ENCODE assay signal across 8 cellular contexts in the genomic region with DNA sequence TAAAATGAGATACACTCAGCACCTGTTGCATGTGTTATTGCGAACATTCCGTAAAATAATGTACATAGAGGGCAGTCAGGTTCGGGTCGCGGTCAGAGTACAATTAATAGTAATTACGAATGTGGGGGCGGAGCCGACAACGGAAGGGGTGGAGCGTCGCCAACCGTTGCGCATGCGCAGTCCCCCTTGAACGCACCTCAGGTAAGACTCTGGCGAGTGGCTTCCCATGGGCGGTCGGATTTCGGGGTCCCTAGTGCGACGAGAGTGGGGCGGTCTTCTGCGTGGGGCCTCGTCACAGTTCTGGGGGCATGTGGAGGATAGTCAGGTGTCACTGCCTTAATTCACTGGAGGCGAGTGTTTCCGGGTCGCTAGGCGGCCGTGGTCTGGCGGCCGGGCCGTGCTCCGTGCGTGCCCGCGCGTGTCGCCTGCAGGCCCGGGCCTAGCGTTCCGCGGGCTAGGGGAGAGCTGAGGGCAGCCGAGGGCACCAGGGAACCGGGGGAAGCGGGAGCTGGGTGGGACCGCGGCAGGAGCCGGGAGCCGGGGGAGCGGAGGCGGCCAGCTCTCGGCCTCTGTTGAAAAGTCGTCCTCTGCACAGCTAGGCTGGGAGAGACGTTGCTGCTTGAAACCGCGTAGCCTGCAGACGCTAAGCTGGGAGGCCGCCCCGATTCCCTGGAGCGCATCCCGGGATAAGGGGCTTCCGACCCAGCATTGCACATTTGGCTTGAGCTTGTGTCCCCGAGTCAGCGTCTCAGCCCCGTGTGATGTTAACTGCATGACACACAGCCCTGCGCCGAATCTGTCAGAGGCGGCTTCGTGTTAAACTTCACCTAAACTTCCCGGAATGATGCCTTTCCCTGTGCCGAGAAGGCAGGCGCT. TPM values are rescaled to one million over a fixed set of nuclear protein-coding genes. Genes with fewer than 3 reads are reported as not detected.
DNase-seq lines count a peak whose midpoint lies in the region; TF ChIP-seq lines count a peak whose summit lies in the region.

A gene (plus strand): TSS at position 177 of the 876 bp plus-strand sequence. CDS start 3,209 bp downstream, outside the sequence.

- peaks cover 4% of the 10 kb centered on the region; the same call in 1 of the 2 replicates for H3K36me3 Mint-ChIP-seq in HFFc6 (ENCODE audit: low read depth)
- H3K36me3 Mint-ChIP-seq in activated naive CD4-positive, alpha-beta T cell treated with anti-CD3 and anti-CD28 coated beads for 36 hours (ENCODE audit: low read depth): peaks cover 10% of the 10 kb centered on the region

- H3K27ac ChIP-seq in ovary: peak within 1 kb of the TSS; percentile 52 to 77
- H3K27ac ChIP-seq in thyroid gland: peak within 1 kb of the TSS; percentile 65 to 89 (median 84)

- peak within 1 kb of the TSS; percentile 100 for H3K4me3 Mint-ChIP-seq in HFFc6
- H3K4me3 Mint-ChIP-seq in activated naive CD4-positive, alpha-beta T cell treated with anti-CD3 and anti-CD28 coated beads for 36 hours: peak within 1 kb of the TSS; percentile 98

- DNase-seq in GM04503 (ENCODE audit: low read depth) (peak; percentile 23), HFFc6 (peak; percentile 54), NB4 (ENCODE audit: low read depth) (peak; percentile 91), SK-N-DZ (ENCODE audit: low spot score) (peak; percentile 70), germinal center (ENCODE audit: low spot score) (peak; percentile 93), ovary (peak; percentile 84 to 93 (median 90)), thyroid gland (peak; percentile 76 to 82)
- peak; percentile 93 for DNase-seq in activated naive CD4-positive, alpha-beta T cell treated with anti-CD3 and anti-CD28 coated beads for 36 hours

- peaks cover 7% of the 10 kb centered on the region for H3K4me1 ChIP-seq in ovary (ENCODE audit: insufficient read depth)
- peaks cover 7 to 9% of the 10 kb centered on the region in 2 donors for H3K4me1 ChIP-seq in thyroid gland

- peak within 1 kb of the TSS; percentile 99 for H3K27ac Mint-ChIP-seq in HFFc6
- H3K27ac Mint-ChIP-seq in activated naive CD4-positive, alpha-beta T cell treated with anti-CD3 and anti-CD28 coated beads for 36 hours: peak within 1 kb of the TSS; percentile 97

- peaks cover 7% of the 10 kb centered on the region for H3K27me3 Mint-ChIP-seq in HFFc6 (ENCODE audit: insufficient read depth)
- no peaks in the 10 kb centered on the region for H3K27me3 Mint-ChIP-seq in activated naive CD4-positive, alpha-beta T cell treated with anti-CD3 and anti-CD28 coated beads for 36 hours (ENCODE audit: low read depth)

- 0 to 1% (median 1%) methylated on average over 67 to 72 of the region's 72 CpGs for WGBS in ovary, 3 donors
- 1 to 2% methylated on average over 50 to 70 of the region's 72 CpGs for WGBS in thyroid gland, 2 donors

- H3K36me3 ChIP-seq in ovary (no peaks in the 10 kb centered on the region), thyroid gland (peaks cover 3 to 7% of the 10 kb centered on the region in 2 donors)

- H3K4me3 ChIP-seq in NB4 (ENCODE audit: low read depth, low read length) (peak within 1 kb of the TSS; percentile 78), ovary (peak within 1 kb of the TSS; percentile 93), thyroid gland (replicated peaks in 1 of 3) (peak within 1 kb of the TSS; percentile 38 to 67 (median 50))

- TF ChIP-seq EP300 in ovary (IDR thresholded peaks at IDR 0.05): no peak

- intact Hi-C loops in activated naive CD4-positive, alpha-beta T cell treated with anti-CD3 and anti-CD28 coated beads for 36 hours (cut with micrococcal nuclease): loop anchor here (1.0 to 2.0 kb wide), 7 partner anchors 14 to 230 kb away; a partner anchor contains a TSS
- intact Hi-C loops in ovary (cut with DNase I) (no loop called here), thyroid gland (cut with DNase I) (no loop called here)

- peak; percentile 96 for TF ChIP-seq POLR2A in NB4 (IDR thresholded peaks at IDR 0.05; ENCODE audit: extremely low read depth, insufficient read length)
- TF ChIP-seq POLR2A in ovary (IDR thresholded peaks at IDR 0.05): peak; percentile 84
- peak in 1 of 2 donors; percentile 88 for TF ChIP-seq POLR2A in thyroid gland (IDR thresholded peaks at IDR 0.05)

- H3K4me1 Mint-ChIP-seq in HFFc6 (ENCODE audit: low read depth): peaks cover 16% of the 10 kb centered on the region
- H3K4me1 Mint-ChIP-seq in activated naive CD4-positive, alpha-beta T cell treated with anti-CD3 and anti-CD28 coated beads for 36 hours (ENCODE audit: low read depth): peaks cover 23% of the 10 kb centered on the region

- H3K9me3 Mint-ChIP-seq in HFFc6: no peaks in the 10 kb centered on the region
- no peaks in the 10 kb centered on the region for H3K9me3 Mint-ChIP-seq in activated naive CD4-positive, alpha-beta T cell treated with anti-CD3 and anti-CD28 coated beads for 36 hours

- TF ChIP-seq CTCF in HFFc6 (IDR thresholded peaks at IDR 0.05) (no peak), NB4 (IDR thresholded peaks at IDR 0.05; ENCODE audit: low read depth, low read length) (no peak), ovary (IDR thresholded peaks at IDR 0.05) (no peak), thyroid gland (IDR thresholded peaks at IDR 0.05) (no peak)

- CTCF ChIA-PET in activated naive CD4-positive, alpha-beta T cell treated with anti-CD3 and anti-CD28 coated beads for 36 hours (lab: Charles Lee): interaction anchor here (0.8 kb wide), 1 partner anchor 29 kb away, joined by 3 read pairs; no protein-coding TSS in a partner anchor

- H3K9me3 ChIP-seq in ovary (no peaks in the 10 kb centered on the region), thyroid gland (no peaks in the 10 kb centered on the region)

- no peaks in the 10 kb centered on the region for H3K27me3 ChIP-seq in ovary
- H3K27me3 ChIP-seq in thyroid gland: no peaks in the 10 kb centered on the region

RNA-seq across cellular contexts. Expression of the gene that starts here (rescaled TPM):
- total RNA-seq in HFFc6 (2021; fragmentation: NEBNext Ultra II Directional; extraction: Animal tissue kit (Norgen Biotek cat#: 25700)): 10 to 100 TPM; 55.2 to 66.6 (median 63.5) TPM
- polyA plus RNA-seq in SK-N-DZ (2014; cell fraction: cytosol; rRNA removed): 19.5 and 25.3 TPM in 2 replicates
- 13.6 and 14.8 TPM in 2 replicates for polyA plus RNA-seq in SK-N-DZ (2014; cell fraction: nucleus; rRNA removed)
- 10 to 100 TPM; 30.3 to 30.7 TPM for total RNA-seq in activated naive CD4-positive, alpha-beta T cell treated with anti-CD3 and anti-CD28 coated beads for 36 hours
- total RNA-seq in ovary (10 to 100 TPM; 22.6 to 47.4 (median 44.8) TPM), thyroid gland (10 to 100 TPM; 21.0 to 34.2 (median 29.3) TPM)
- polyA plus RNA-seq in ovary: 10 to 100 TPM; 33.0 to 41.1 TPM

Comparison
In these comparisons a context has a peak if more than half of its experiments do, and no peak if none do; other contexts are left out.
1. Peak in every context shown above with its lines: DNase-seq, H3K4me3 ChIP-seq and H3K27ac ChIP-seq.
2. DNase-seq: peak in every context shown above with its lines; median percentile 93 in activated naive CD4-positive, alpha-beta T cell treated with anti-CD3 and anti-CD28 coated beads for 36 hours; 93 in germinal center; 91 in NB4; 90 in ovary; 79 in thyroid gland; 70 in SK-N-DZ; 54 in HFFc6; 23 in GM04503.